In genomic region chr18:24189007-24189528, GRCh38 we compare ENCODE assay signal across 12 cellular contexts. TPM values are rescaled to one million over a fixed set of nuclear protein-coding genes. Genes with fewer than 3 reads are reported as not detected.
DNase-seq lines count a peak whose midpoint lies in the region; ATAC-seq lines count a peak whose summit lies in the region.
"Had no signal": no experiment of that assay in that cellular context is flagged by ENCODE, and none has a peak within 500 bp of the region (broad histone marks: within the 10 kb centered on the region; RNA-seq: fewer than 3 reads in every experiment).

No MANE protein-coding gene starts in this region.

- H3K9me3 ChIP-seq in SJCRH30 (replicated peaks): no peaks in the 10 kb centered on the region

- no peak overlapping the region for H3K27ac ChIP-seq in SJCRH30
- H3K27ac ChIP-seq: parathyroid adenoma had no signal

- no peaks in the 10 kb centered on the region for H3K4me1 Mint-ChIP-seq in activated CD4-positive, alpha-beta T cell treated with anti-CD3 and anti-CD28 coated beads, Interleukin-2, amount 10 ng/mL, durations not matched to agents 7 days and 5 days
- H3K4me1 Mint-ChIP-seq: CD8-positive, alpha-beta memory T cell had no signal

- peaks cover 8% of the 10 kb centered on the region; the same call in 1 of the 2 replicates for H3K4me1 ChIP-seq in SJCRH30

- no peaks in the 10 kb centered on the region for H3K36me3 Mint-ChIP-seq in activated CD4-positive, alpha-beta T cell treated with anti-CD3 and anti-CD28 coated beads, Interleukin-2, amount 10 ng/mL, durations not matched to agents 7 days and 5 days (ENCODE audit: low read depth)

- CTCF ChIA-PET in activated CD4-positive, alpha-beta T cell treated with anti-CD3 and anti-CD28 coated beads, Interleukin-2, amount 10 ng/mL, durations not matched to agents 7 days and 5 days (lab: Charles Lee): interaction anchor here (0.7 kb wide), 1 partner anchor 15 kb away, joined by 4 read pairs; no protein-coding TSS in a partner anchor

- DNase-seq in kidney glomerular epithelial cell (lab: John Stamatoyannopoulos, UW) (peak; percentile 46), NCI-H526 (lab: John Stamatoyannopoulos, UW) (no peak), SJCRH30 (no peak)
- DNase-seq in activated CD4-positive, alpha-beta T cell treated with anti-CD3 and anti-CD28 coated beads, Interleukin-2, amount 10 ng/mL, durations not matched to agents 7 days and 5 days: no peak
- DNase-seq in effector CD8-positive, alpha-beta T cell (lab: John Stamatoyannopoulos, UW): no peak
- DNase-seq: CD8-positive, alpha-beta memory T cell; NCI-H2171; stimulated activated naive CD4-positive, alpha-beta T cell had no signal

- no peaks in the 10 kb centered on the region for H3K36me3 ChIP-seq in SJCRH30

- H3K9me3 Mint-ChIP-seq in activated CD4-positive, alpha-beta T cell treated with anti-CD3 and anti-CD28 coated beads, Interleukin-2, amount 10 ng/mL, durations not matched to agents 7 days and 5 days: no peaks in the 10 kb centered on the region
- H3K9me3 Mint-ChIP-seq: CD8-positive, alpha-beta memory T cell had no signal

- H3K27ac Mint-ChIP-seq in activated CD4-positive, alpha-beta T cell treated with anti-CD3 and anti-CD28 coated beads, Interleukin-2, amount 10 ng/mL, durations not matched to agents 7 days and 5 days: no peak overlapping the region

- ATAC-seq in GM18502 (IDR thresholded peaks at IDR 0.05; ENCODE audit: poor library complexity, unreplicated experiment) (peak; percentile 83), GM21528 (IDR thresholded peaks at IDR 0.05; ENCODE audit: low FRiP score, unreplicated experiment) (peak; percentile 54), HG03378 (IDR thresholded peaks at IDR 0.05; ENCODE audit: unreplicated experiment) (peak; percentile 83)

- POLR2A ChIA-PET in activated CD4-positive, alpha-beta T cell treated with anti-CD3 and anti-CD28 coated beads, Interleukin-2, amount 10 ng/mL, durations not matched to agents 7 days and 5 days (lab: Charles Lee): no interaction called here

- no peaks in the 10 kb centered on the region for H3K27me3 ChIP-seq in SJCRH30

- no peak overlapping the region for H3K4me3 ChIP-seq in SJCRH30

- H3K4me3 Mint-ChIP-seq in activated CD4-positive, alpha-beta T cell treated with anti-CD3 and anti-CD28 coated beads, Interleukin-2, amount 10 ng/mL, durations not matched to agents 7 days and 5 days: no peak overlapping the region
- H3K4me3 Mint-ChIP-seq: CD8-positive, alpha-beta memory T cell had no signal

- peaks cover 12% of the 10 kb centered on the region for H3K27me3 Mint-ChIP-seq in activated CD4-positive, alpha-beta T cell treated with anti-CD3 and anti-CD28 coated beads, Interleukin-2, amount 10 ng/mL, durations not matched to agents 7 days and 5 days

RNA-seq across cellular contexts. Expression of gene CABYR, which starts 50.2 kb away (rescaled TPM):
- total RNA-seq in activated CD4-positive, alpha-beta T cell treated with anti-CD3 and anti-CD28 coated beads, Interleukin-2, amount 10 ng/mL, durations not matched to agents 7 days and 5 days: 1 to 10 TPM; 1.3 TPM
- not detected in 2 replicates for total RNA-seq in SJCRH30 (2014; rRNA removed; shearing (Covaris generic))
